ENCODE assay signal across 24 cellular contexts in the genomic region with DNA sequence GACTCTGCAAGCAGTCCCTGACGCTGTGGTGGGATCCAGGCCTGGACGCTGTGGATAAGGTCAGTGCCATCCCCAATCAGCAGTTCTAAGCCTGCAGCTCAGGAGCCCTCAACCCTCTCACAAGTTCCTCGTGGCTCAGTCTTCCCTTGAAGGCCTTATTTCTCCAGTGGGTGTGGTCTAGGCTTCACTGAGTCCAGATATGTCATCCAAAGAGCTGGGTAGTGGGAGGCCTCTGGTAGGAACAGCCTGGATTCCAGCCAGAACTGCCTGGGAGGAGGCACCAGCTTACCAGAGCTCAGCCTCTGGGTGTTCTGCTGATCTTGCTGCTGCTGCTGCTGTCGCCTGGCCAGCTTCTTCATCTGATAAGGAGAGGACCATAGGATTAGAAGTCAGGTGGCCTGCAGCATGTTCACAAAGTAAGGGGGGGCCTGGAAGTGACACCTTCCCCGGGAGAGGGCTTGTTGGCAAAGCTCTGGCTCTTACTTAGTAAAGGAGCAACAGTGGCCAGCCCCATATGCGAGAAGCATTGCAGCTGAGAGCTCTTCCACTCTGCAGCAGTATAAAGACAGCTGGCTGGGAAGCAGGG.
"Had no signal": no experiment of that assay in that cellular context is flagged by ENCODE, and none has a peak within 500 bp of the region (broad histone marks: within the 10 kb centered on the region; RNA-seq: fewer than 3 reads in every experiment).

No MANE protein-coding gene starts in this region.

- H2AFZ ChIP-seq: neural progenitor cell had no signal

- H3K27ac ChIP-seq: adrenal gland, ascending aorta, brain microvascular endothelial cell, neural progenitor cell, spleen, thoracic aorta, upper lobe of left lung had no signal

- H3K4me1 ChIP-seq: adrenal gland, ascending aorta, neural progenitor cell, spleen, upper lobe of left lung had no signal

- H3K9ac ChIP-seq: neural progenitor cell had no signal

- H3K36me3 ChIP-seq: adrenal gland, ascending aorta, brain microvascular endothelial cell, neural progenitor cell, spleen, thoracic aorta, upper lobe of left lung had no signal

- H3K27me3 ChIP-seq: adrenal gland, ascending aorta, brain microvascular endothelial cell, neural progenitor cell, spleen, upper lobe of left lung had no signal

- H3K4me3 ChIP-seq: adrenal gland, ascending aorta, neural progenitor cell, spleen, thoracic aorta, upper lobe of left lung had no signal

- DNase-seq: activated CD4-positive, alpha-beta T cell treated with anti-CD3 and anti-CD28 coated beads for 4 hours; activated CD4-positive, alpha-beta T cell treated with anti-CD3 and anti-CD28 coated beads, Interleukin-2, amount 50 U/mL, for 48 hours; activated CD4-positive, CD25-positive, alpha-beta regulatory T cell; activated CD8-positive, alpha-beta memory T cell treated with anti-CD3 and anti-CD28 coated beads, Interleukin-2, amount 50 U/mL, for 48 hours; activated naive CD4-positive, alpha-beta T cell; activated T-cell treated with anti-CD3 and anti-CD28 coated beads, Interleukin-2, amount 50 U/mL, for 4 hours; adrenal gland; brain microvascular endothelial cell; central memory CD4-positive, alpha-beta T cell; effector memory CD4-positive, alpha-beta T cell; foreskin melanocyte; immature natural killer cell; kidney glomerular epithelial cell; left ventricle myocardium superior; mammary epithelial cell; naive thymus-derived CD8-positive, alpha-beta T cell; retina; spleen; stimulated activated CD4-positive, alpha-beta T cell treated with anti-CD3 and anti-CD28 coated beads, Interleukin-4, amount 100 ng/mL, for 24 hours; stimulated activated naive CD4-positive, alpha-beta T cell treated with Interleukin-2 at 50 U/mL for 16 hours had no signal

- ATAC-seq: activated T-cell treated with anti-CD3 and anti-CD28 coated beads, Interleukin-2, amount 50 U/mL, for 4 hours; left ventricle myocardium superior; naive thymus-derived CD8-positive, alpha-beta T cell had no signal

- H3K9me3 ChIP-seq: adrenal gland, ascending aorta, spleen, thoracic aorta, upper lobe of left lung had no signal

- H3K4me2 ChIP-seq: neural progenitor cell had no signal
